29 cellular contexts compared by ENCODE assay signal in the genomic region with DNA sequence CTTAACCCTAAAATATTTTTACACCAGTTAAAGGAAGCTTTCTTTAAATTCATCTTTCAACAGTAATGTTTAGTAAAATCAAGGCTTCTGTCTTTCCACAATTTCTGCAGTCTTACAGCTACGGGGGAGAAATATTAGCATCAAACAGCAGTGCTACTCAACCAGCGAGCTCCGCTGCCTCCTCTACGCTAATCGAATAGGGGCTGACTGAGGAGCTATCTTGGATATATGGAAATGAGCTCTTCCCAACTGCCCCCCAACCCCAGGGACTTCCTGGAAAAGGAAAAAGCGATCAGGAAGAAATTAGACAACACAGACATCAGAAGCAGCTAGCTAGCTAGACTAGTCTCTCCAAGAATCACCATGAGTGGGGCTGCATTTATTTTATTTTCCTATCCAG. TPM values are rescaled to one million over a fixed set of nuclear protein-coding genes. Genes with fewer than 3 reads are reported as not detected.
"Had no signal": no experiment of that assay in that cellular context is flagged by ENCODE, and none has a peak within 500 bp of the region (broad histone marks: within the 10 kb centered on the region; RNA-seq: fewer than 3 reads in every experiment).

No MANE protein-coding gene starts in this region.

- H3K36me3 ChIP-seq: brain microvascular endothelial cell, left ventricle myocardium inferior, right lobe of liver, tibial nerve had no signal

- H3K4me3 Mint-ChIP-seq: activated CD4-positive, alpha-beta memory T cell treated with anti-CD3 and anti-CD28 coated beads for 36 hours; activated T-helper 1 cell treated with anti-CD3 and anti-CD28 coated beads, Interleukin-12 subunit alpha, Interleukin-12 subunit beta, Interleukin-2, Interleukin-4 antibody, amounts not matched to agents 30 ng/mL and 10 ng/mL and 1 ng/mL, durations not matched to agents 14 hours and 24 hours and 36 hours; effector memory CD8-positive, alpha-beta T cell had no signal

- H3K27me3 ChIP-seq: brain microvascular endothelial cell had no signal

- H3K4me3 ChIP-seq: left ventricle myocardium inferior, mucosa of descending colon, right lobe of liver, tibial nerve had no signal

- H3K9me3 ChIP-seq: left ventricle myocardium inferior, mucosa of descending colon, right lobe of liver, tibial nerve had no signal

- H3K9me3 Mint-ChIP-seq: activated T-helper 1 cell treated with anti-CD3 and anti-CD28 coated beads, Interleukin-12 subunit alpha, Interleukin-12 subunit beta, Interleukin-2, Interleukin-4 antibody, amounts not matched to agents 30 ng/mL and 10 ng/mL and 1 ng/mL, durations not matched to agents 14 hours and 24 hours and 36 hours; nephron progenitor cell had no signal

- H3K27ac Mint-ChIP-seq: activated CD4-positive, alpha-beta memory T cell treated with anti-CD3 and anti-CD28 coated beads for 36 hours; activated T-helper 1 cell treated with anti-CD3 and anti-CD28 coated beads, Interleukin-12 subunit alpha, Interleukin-12 subunit beta, Interleukin-2, Interleukin-4 antibody, amounts not matched to agents 30 ng/mL and 10 ng/mL and 1 ng/mL, durations not matched to agents 14 hours and 24 hours and 36 hours; effector memory CD8-positive, alpha-beta T cell; nephron progenitor cell had no signal

- H3K9ac ChIP-seq: parathyroid adenoma had no signal

- H3K4me1 ChIP-seq: parathyroid adenoma had no signal

- DNase-seq: activated CD4-positive, alpha-beta memory T cell treated with anti-CD3 and anti-CD28 coated beads for 36 hours; activated CD4-positive, alpha-beta T cell treated with anti-CD3 and anti-CD28 coated beads for 48 hours; activated CD8-positive, alpha-beta memory T cell treated with anti-CD3 and anti-CD28 coated beads, Interleukin-2, amount 50 U/mL, for 4 hours; activated gamma-delta T cell treated with Interleukin-2 at 50 U/mL for 16 hours; activated naive CD4-positive, alpha-beta T cell treated with anti-CD3 and anti-CD28 coated beads, Interleukin-2, amount 50 U/mL, for 16 hours; activated T-cell treated with anti-CD3 and anti-CD28 coated beads, Interleukin-2, amount 50 U/mL, for 1 hour; amniotic stem cell; brain microvascular endothelial cell; cortex of kidney; effector memory CD8-positive, alpha-beta T cell; foreskin melanocyte; islet precursor cell; left ventricle myocardium inferior; mucosa of descending colon; nephron progenitor cell; occipital lobe; right lobe of liver; stimulated activated CD4-positive, alpha-beta T cell treated with anti-CD3 and anti-CD28 coated beads, Interleukin-2, amount 100 ng/mL, for 48 hours; stimulated activated naive CD4-positive, alpha-beta T cell treated with Interleukin-2 at 50 U/mL for 16 hours; T-helper 1 cell had no signal

- H3K27ac ChIP-seq: brain microvascular endothelial cell, left ventricle myocardium inferior, parathyroid adenoma, right lobe of liver, tibial nerve had no signal

- ATAC-seq: effector memory CD8-positive, alpha-beta T cell; esophagus mucosa; mucosa of descending colon; right lobe of liver had no signal

- H3K79me2 ChIP-seq: parathyroid adenoma had no signal

- H2AFZ ChIP-seq: parathyroid adenoma had no signal

RNA-seq across cellular contexts. Expression of a gene that starts 7.7 kb away (rescaled TPM):
- total RNA-seq: activated CD4-positive, alpha-beta memory T cell treated with anti-CD3 and anti-CD28 coated beads for 36 hours; activated CD8-positive, alpha-beta memory T cell treated with anti-CD3 and anti-CD28 coated beads for 36 hours; activated T-helper 1 cell treated with anti-CD3 and anti-CD28 coated beads, Interleukin-12 subunit alpha, Interleukin-12 subunit beta, Interleukin-2, Interleukin-4 antibody, amounts not matched to agents 30 ng/mL and 10 ng/mL and 1 ng/mL, durations not matched to agents 14 hours and 24 hours and 36 hours; left ventricle myocardium inferior; lung microvascular endothelial cell; mesenteric fat pad; mucosa of descending colon; occipital lobe; right lobe of liver; skeletal muscle tissue; temporal lobe had no signal
